In the genomic region with DNA sequence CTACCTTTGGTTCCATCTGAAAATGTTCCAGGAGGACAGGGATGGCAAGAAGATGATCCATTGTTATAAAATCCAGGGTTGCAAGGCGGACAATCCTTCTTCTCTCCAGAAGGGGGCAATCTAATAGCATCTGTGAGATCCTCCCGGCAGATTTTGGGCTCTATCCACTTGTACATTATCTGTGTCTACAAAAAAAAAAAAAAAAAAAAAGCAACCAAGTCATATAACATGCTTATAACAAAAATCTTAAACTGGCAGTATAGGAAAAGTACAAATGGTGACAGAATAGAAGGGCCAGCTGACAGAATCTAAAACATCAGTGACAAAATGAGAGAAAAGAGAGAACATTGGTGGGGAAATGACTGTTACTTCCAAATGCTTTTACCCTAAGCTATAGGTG, we compare ENCODE assay signal across 9 cellular contexts.
A peak's percentile ranks its signal among the peaks of the same experiment; 100 is the strongest.
DNase-seq lines count a peak whose midpoint lies in the region; ATAC-seq and TF ChIP-seq lines count a peak whose summit lies in the region.
"Had no signal": no experiment of that assay in that cellular context is flagged by ENCODE, and none has a peak within 500 bp of the region (broad histone marks: within the 10 kb centered on the region; RNA-seq: fewer than 3 reads in every experiment).

No MANE protein-coding gene starts in this region.

- H3K4me2 ChIP-seq in OCI-LY1 (ENCODE audit: low read length) = no peak overlapping the region
- H3K4me2 ChIP-seq: BLaER1 had no signal

- no peaks in the 10 kb centered on the region for H3K79me2 ChIP-seq in OCI-LY1 (ENCODE audit: insufficient read depth, low read length)

- peak; percentile 53 for ATAC-seq in GM19035 (IDR thresholded peaks at IDR 0.05; ENCODE audit: unreplicated experiment)

- no peaks in the 10 kb centered on the region for H3K9me3 ChIP-seq in OCI-LY1 (ENCODE audit: low read length)
- H3K9me3 ChIP-seq: BLaER1 had no signal

- no peaks in the 10 kb centered on the region for H3F3A ChIP-seq in OCI-LY1 (ENCODE audit: insufficient read depth, low read length)

- H3K27ac ChIP-seq in OCI-LY1 (ENCODE audit: low read depth, low read length, poor library complexity, severe bottlenecking) = no peak overlapping the region
- H3K27ac ChIP-seq: BLaER1 had no signal

- no peaks in the 10 kb centered on the region for H3K9me2 ChIP-seq in OCI-LY1 (ENCODE audit: low read depth, low read length)

- no peak overlapping the region for H2AFZ ChIP-seq in OCI-LY1 (ENCODE audit: low read length)

- 0 out of 2 replicates have a peak, but pooled peaks cover 7% of the 10 kb centered on the region for H3K36me3 ChIP-seq in OCI-LY1 (ENCODE audit: insufficient read depth, low read length)
- H3K36me3 ChIP-seq: BLaER1 had no signal

- H3K4me3 ChIP-seq in OCI-LY1 (ENCODE audit: low read depth, low read length, poor library complexity, severe bottlenecking) = no peak overlapping the region
- H3K4me3 ChIP-seq: BLaER1 had no signal

- H3K27me3 ChIP-seq in OCI-LY1 (ENCODE audit: insufficient read depth, low read length) = no peaks in the 10 kb centered on the region
- H3K27me3 ChIP-seq: BLaER1 had no signal

- peaks cover 11% of the 10 kb centered on the region for H3K4me1 ChIP-seq in OCI-LY1 (ENCODE audit: insufficient read depth, low read length, severe bottlenecking)

- TF ChIP-seq CTCF in OCI-LY1 (IDR thresholded peaks at IDR 0.05; ENCODE audit: low read length) = peak; percentile 93

- no peak overlapping the region for H3K9ac ChIP-seq in OCI-LY1 (ENCODE audit: low read length)
- H3K9ac ChIP-seq: BLaER1 had no signal

- H4K20me1 ChIP-seq in OCI-LY1 (ENCODE audit: insufficient read depth, low read length) = no peaks in the 10 kb centered on the region
- H4K20me1 ChIP-seq: BLaER1 had no signal

- peak; percentile 36 to 81 (median 61) for DNase-seq in NCI-H1417 (lab: John Stamatoyannopoulos, UW)
- DNase-seq in NCI-H1417 treated with DMSO at 0.1 percent for 48 hours (lab: John Stamatoyannopoulos, UW) = no peak
- DNase-seq in HT1080 (ENCODE audit: low read depth) = peak; percentile 41
- DNase-seq in central memory CD4-positive, alpha-beta T cell = peak; percentile 43
- peak; percentile 70 for DNase-seq in medulla oblongata (ENCODE audit: extremely low spot score)
- DNase-seq in islet precursor cell = no peak

Comparison
In these comparisons a context has a peak if more than half of its experiments do, and no peak if none do; other contexts are left out.
1. DNase-seq: peak in NCI-H1417 (3 of 3), HT1080 (single experiment), central memory CD4-positive, alpha-beta T cell (single experiment) and medulla oblongata (single experiment); none in NCI-H1417 treated with DMSO at 0.1 percent for 48 hours (single experiment) and islet precursor cell (single experiment).